17 cellular contexts compared by ENCODE assay signal in the genomic region with DNA sequence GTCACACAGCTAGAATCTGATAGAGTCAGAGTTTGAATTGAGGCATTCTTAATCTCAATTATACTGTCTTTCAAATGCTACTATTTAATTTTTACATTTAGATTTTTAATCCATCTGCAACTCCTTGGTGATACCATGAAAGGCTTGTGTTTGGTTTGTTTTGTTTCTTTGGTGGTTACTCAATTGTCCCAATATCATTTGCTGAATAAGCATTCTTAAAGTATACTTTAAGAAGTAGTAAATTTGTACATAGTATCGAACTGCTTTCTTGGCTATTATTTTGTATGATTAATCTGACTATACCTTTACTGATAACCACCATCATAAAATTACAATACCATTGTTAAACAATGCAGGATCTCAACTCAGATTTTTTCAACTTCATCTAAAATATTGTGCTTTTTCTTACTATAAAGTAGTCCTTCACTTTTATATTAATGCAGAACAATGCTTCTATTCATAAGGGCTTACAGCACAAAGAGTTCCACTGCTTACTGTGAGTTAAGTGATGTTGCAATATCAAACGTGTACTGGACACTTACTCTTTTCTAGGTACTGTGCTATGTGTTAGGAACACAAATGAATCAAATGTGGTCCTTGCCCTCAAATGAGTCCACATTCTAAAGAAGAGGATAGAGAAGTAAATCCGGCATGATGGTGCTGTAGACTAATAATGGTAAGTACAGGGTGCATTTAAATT.
A peak's percentile ranks its signal among the peaks of the same experiment; 100 is the strongest.
DNase-seq lines count a peak whose midpoint lies in the region; ATAC-seq, FAIRE-seq and TF ChIP-seq lines count a peak whose summit lies in the region.
"Had no signal": no experiment of that assay in that cellular context is flagged by ENCODE, and none has a peak within 500 bp of the region (broad histone marks: within the 10 kb centered on the region; RNA-seq: fewer than 3 reads in every experiment).

No MANE protein-coding gene starts in this region.

- H2BK20ac ChIP-seq in IMR-90 (ENCODE audit: low read depth, low read length): no peak overlapping the region

- H3K36me3 Mint-ChIP-seq in naive thymus-derived CD4-positive, alpha-beta T cell: no peaks in the 10 kb centered on the region
- no peaks in the 10 kb centered on the region for H3K36me3 Mint-ChIP-seq in activated CD8-positive, alpha-beta T cell treated with anti-CD3 and anti-CD28 coated beads for 36 hours (ENCODE audit: low read depth)
- H3K36me3 Mint-ChIP-seq: CD4-positive, CD25-positive, alpha-beta regulatory T cell; CD8-positive, alpha-beta memory T cell had no signal

- H3K4me3 ChIP-seq in A549: no peak overlapping the region
- H3K4me3 ChIP-seq in IMR-90 (ENCODE audit: insufficient read depth, low read depth, low read length): no peak overlapping the region
- H3K4me3 ChIP-seq in mammary epithelial cell (replicated peaks in 1 of 3; ENCODE audit: insufficient read depth in 1 of 3, low read depth in 2 of 3, low read length in 3 of 3): no peak overlapping the region
- no peak overlapping the region for H3K4me3 ChIP-seq in naive thymus-derived CD4-positive, alpha-beta T cell (ENCODE audit: low read length)
- H3K4me3 ChIP-seq: GM23248, HAP-1 had no signal

- no peaks in the 10 kb centered on the region for H3K79me2 ChIP-seq in mammary epithelial cell (ENCODE audit: insufficient read depth, low read length)

- no peak overlapping the region for H3K23ac ChIP-seq in IMR-90 (ENCODE audit: low read depth, low read length)

- TF ChIP-seq EP300 in A549 (IDR thresholded peaks at IDR 0.05): no peak

- BruUV-seq in IMR-90 (replicated peaks; lab: Mats Ljungman, UMichigan) (no TSS peak), mammary epithelial cell (replicated peaks; lab: Mats Ljungman, UMichigan) (no TSS peak)

- no peak overlapping the region for H2BK5ac ChIP-seq in IMR-90 (ENCODE audit: low read depth, low read length, poor library complexity, severe bottlenecking)

- H3K27ac ChIP-seq in A549 (no peak overlapping the region), IMR-90 (ENCODE audit: insufficient read depth, low read length) (no peak overlapping the region), mammary epithelial cell (ENCODE audit: insufficient read depth, low read depth, low read length) (no peak overlapping the region)
- no peak overlapping the region for H3K27ac ChIP-seq in naive thymus-derived CD4-positive, alpha-beta T cell (ENCODE audit: low read depth, low read length)
- H3K27ac ChIP-seq: GM23248 had no signal

- H3K9me1 ChIP-seq in IMR-90 (ENCODE audit: insufficient read depth, low read length): no peaks in the 10 kb centered on the region

- no peaks in the 10 kb centered on the region for H3K36me3 ChIP-seq in IMR-90 (ENCODE audit: control insufficient read depth, insufficient read depth, low read length)
- no peaks in the 10 kb centered on the region for H3K36me3 ChIP-seq in mammary epithelial cell (ENCODE audit: insufficient read depth, low read length)
- no peaks in the 10 kb centered on the region for H3K36me3 ChIP-seq in naive thymus-derived CD4-positive, alpha-beta T cell (ENCODE audit: control insufficient read depth in 2 of 3, insufficient read depth in 3 of 3, low read length in 3 of 3)
- H3K36me3 ChIP-seq: BE2C, HAP-1 had no signal

- no peak overlapping the region for H2BK15ac ChIP-seq in IMR-90 (ENCODE audit: low read depth, low read length)

- H3K9me3 Mint-ChIP-seq in naive thymus-derived CD4-positive, alpha-beta T cell: no peaks in the 10 kb centered on the region
- H3K9me3 Mint-ChIP-seq in activated CD8-positive, alpha-beta T cell treated with anti-CD3 and anti-CD28 coated beads for 36 hours: no peaks in the 10 kb centered on the region

- no peak overlapping the region for H3K4me2 ChIP-seq in A549
- H3K4me2 ChIP-seq in IMR-90 (ENCODE audit: low read depth, low read length): no peak overlapping the region
- H3K4me2 ChIP-seq in mammary epithelial cell (ENCODE audit: insufficient read depth, low read depth, low read length): no peak overlapping the region

- H4K5ac ChIP-seq in IMR-90 (ENCODE audit: low read depth, low read length): no peak overlapping the region

- 24% methylated on average over 3 of the region's 3 CpGs for WGBS in A549 (ENCODE audit: missing lambda C conversion rate)
- WGBS in IMR-90 (ENCODE audit: extremely low coverage in 2 of 2, insufficient read length in 1 of 2), 2 experiments: no CpG with 5 or more reads among the region's 3 CpGs
- 33% methylated on average over 3 of the region's 3 CpGs for WGBS in mammary epithelial cell (ENCODE audit: low coverage, missing lambda C conversion rate)

- no peak for DNase-seq in A549 (ENCODE audit: low read depth in 1 of 2, low spot score in 1 of 2)
- no peak for DNase-seq in IMR-90
- peak; percentile 34 for DNase-seq in mammary epithelial cell
- DNase-seq in sciatic nerve (ENCODE audit: low spot score): no peak
- no peak for DNase-seq in naive thymus-derived CD4-positive, alpha-beta T cell
- no peak for DNase-seq in activated CD8-positive, alpha-beta T cell treated with anti-CD3 and anti-CD28 coated beads for 36 hours
- DNase-seq: ACHN; BE2C; C1 segment of cervical spinal cord; Caco-2; CD4-positive, CD25-positive, alpha-beta regulatory T cell; CD8-positive, alpha-beta memory T cell; GM23248 had no signal

- CTCF ChIA-PET in A549 (lab: Yijun Ruan, JAX) (no interaction called here), IMR-90 (lab: Yijun Ruan, JAX) (no interaction called here), mammary epithelial cell (lab: Charles Lee; ENCODE audit: low non-redundant PET) (no interaction called here)
- CTCF ChIA-PET in naive thymus-derived CD4-positive, alpha-beta T cell (lab: Charles Lee): no interaction called here
- CTCF ChIA-PET in activated CD8-positive, alpha-beta T cell treated with anti-CD3 and anti-CD28 coated beads for 36 hours (lab: Charles Lee): no interaction called here

- FAIRE-seq in A549 (lab: Jason Lieb, UNC): peak; percentile 82
- FAIRE-seq: D721Med, G401.6, GM12891 had no signal

- H2AK5ac ChIP-seq in IMR-90 (ENCODE audit: low read depth, low read length): no peak overlapping the region

- no peak for TF ChIP-seq CTCF in A549 (IDR thresholded peaks at IDR 0.05)
- TF ChIP-seq CTCF in IMR-90 (conservative IDR thresholded peaks at IDR 0.05; ENCODE audit: low read depth, low read length): no peak
- no peak for TF ChIP-seq CTCF in mammary epithelial cell (conservative IDR thresholded peaks at IDR 0.05 in 1 of 2, IDR thresholded peaks at IDR 0.05 in 1 of 2; ENCODE audit: extremely low read depth in 1 of 2, insufficient read depth in 1 of 2, low read depth in 1 of 2, low read length in 2 of 2)
- TF ChIP-seq CTCF in activated CD8-positive, alpha-beta T cell treated with anti-CD3 and anti-CD28 coated beads for 36 hours (IDR thresholded peaks at IDR 0.05): no peak

- no peak overlapping the region for H4K8ac ChIP-seq in IMR-90 (ENCODE audit: low read depth in 2 of 2, low read length in 2 of 2)

- H3K27me3 ChIP-seq in IMR-90 (ENCODE audit: control insufficient read depth, insufficient read depth, low read length) (no peaks in the 10 kb centered on the region), mammary epithelial cell (ENCODE audit: insufficient read depth, low read length) (no peaks in the 10 kb centered on the region)
- H3K27me3 ChIP-seq in naive thymus-derived CD4-positive, alpha-beta T cell (ENCODE audit: control insufficient read depth in 2 of 2, insufficient read depth in 2 of 2, low read length in 2 of 2): no peaks in the 10 kb centered on the region
- H3K27me3 ChIP-seq: BE2C had no signal

- no peaks in the 10 kb centered on the region for H3K79me1 ChIP-seq in IMR-90 (ENCODE audit: low read depth in 1 of 2, low read length in 2 of 2)

- no peak overlapping the region for H3K4ac ChIP-seq in IMR-90 (ENCODE audit: low read depth, low read length)

- intact Hi-C loops in IMR-90 (cut with micrococcal nuclease): no loop called here
- intact Hi-C loops in mammary epithelial cell (cut with micrococcal nuclease): no loop called here
- intact Hi-C loops in sciatic nerve (cut with DNase I): no loop called here
- intact Hi-C loops in naive thymus-derived CD4-positive, alpha-beta T cell (cut with micrococcal nuclease): no loop called here
- intact Hi-C loops in activated CD8-positive, alpha-beta T cell treated with anti-CD3 and anti-CD28 coated beads for 36 hours (cut with micrococcal nuclease): no loop called here

- POLR2A ChIA-PET in A549 (lab: Yijun Ruan, JAX): no interaction called here
- POLR2A ChIA-PET in IMR-90 (lab: Charles Lee; ENCODE audit: unreplicated experiment): no interaction called here
- POLR2A ChIA-PET in naive thymus-derived CD4-positive, alpha-beta T cell (lab: Charles Lee): no interaction called here
- POLR2A ChIA-PET in activated CD8-positive, alpha-beta T cell treated with anti-CD3 and anti-CD28 coated beads for 36 hours (lab: Charles Lee): no interaction called here

- no peak overlapping the region for H2AK9ac ChIP-seq in IMR-90 (replicated peaks; ENCODE audit: low read depth, low read length, poor library complexity)

- H3K27me3 Mint-ChIP-seq in naive thymus-derived CD4-positive, alpha-beta T cell: no peaks in the 10 kb centered on the region
- no peaks in the 10 kb centered on the region for H3K27me3 Mint-ChIP-seq in activated CD8-positive, alpha-beta T cell treated with anti-CD3 and anti-CD28 coated beads for 36 hours
- H3K27me3 Mint-ChIP-seq: CD4-positive, CD25-positive, alpha-beta regulatory T cell had no signal

- TF ChIP-seq POLR2A in A549 (IDR thresholded peaks at IDR 0.05; ENCODE audit: low read length): no peak
- TF ChIP-seq POLR2A in IMR-90 (IDR thresholded peaks at IDR 0.05; ENCODE audit: low read depth, low read length): no peak

- H3K14ac ChIP-seq in IMR-90 (replicated peaks; ENCODE audit: low read depth, low read length): no peak overlapping the region

- in situ Hi-C loops in IMR-90 (cut with MboI; ENCODE audit: low sequenced_read_pairs) (no loop called here), mammary epithelial cell (cut with MboI; ENCODE audit: low sequenced_read_pairs in 2 of 2) (no loop called here)

- H3K4me1 ChIP-seq in A549 (peaks cover 7% of the 10 kb centered on the region; the same call in 1 of the 3 replicates), IMR-90 (ENCODE audit: control insufficient read depth, insufficient read depth, low read length) (no peaks in the 10 kb centered on the region), mammary epithelial cell (ENCODE audit: insufficient read depth, low read length) (peaks cover 4% of the 10 kb centered on the region)
- no peaks in the 10 kb centered on the region for H3K4me1 ChIP-seq in naive thymus-derived CD4-positive, alpha-beta T cell (ENCODE audit: control insufficient read depth in 2 of 2, insufficient read depth in 2 of 2, low read length in 2 of 2)
- H3K4me1 ChIP-seq: BE2C, Caco-2, HAP-1 had no signal

- no peak overlapping the region for H3K18ac ChIP-seq in IMR-90 (ENCODE audit: low read depth, low read length)

- H3K4me3 Mint-ChIP-seq in naive thymus-derived CD4-positive, alpha-beta T cell: no peak overlapping the region
- H3K4me3 Mint-ChIP-seq in activated CD8-positive, alpha-beta T cell treated with anti-CD3 and anti-CD28 coated beads for 36 hours: no peak overlapping the region
- H3K4me3 Mint-ChIP-seq: CD4-positive, CD25-positive, alpha-beta regulatory T cell; CD8-positive, alpha-beta memory T cell had no signal

- no peak for ATAC-seq in A549
- ATAC-seq in IMR-90 (ENCODE audit: low read depth): no peak
- peak; percentile 75 for ATAC-seq in sciatic nerve
- ATAC-seq in naive thymus-derived CD4-positive, alpha-beta T cell: no peak
- no peak for ATAC-seq in activated CD8-positive, alpha-beta T cell treated with anti-CD3 and anti-CD28 coated beads for 36 hours

- no peak overlapping the region for H4K91ac ChIP-seq in IMR-90 (ENCODE audit: insufficient read depth, low read depth, low read length)

- H3K9me3 ChIP-seq in A549: no peaks in the 10 kb centered on the region
- no peaks in the 10 kb centered on the region for H3K9me3 ChIP-seq in IMR-90 (ENCODE audit: control insufficient read depth, insufficient read depth, low read length)
- H3K9me3 ChIP-seq in mammary epithelial cell (replicated peaks; ENCODE audit: insufficient read depth, low read length): peaks cover 2% of the 10 kb centered on the region
- H3K9me3 ChIP-seq in naive thymus-derived CD4-positive, alpha-beta T cell (ENCODE audit: control insufficient read depth in 2 of 3, low read length in 3 of 3): no peaks in the 10 kb centered on the region
- H3K9me3 ChIP-seq: BE2C, Caco-2, HAP-1 had no signal

- H4K20me1 ChIP-seq in IMR-90 (ENCODE audit: insufficient read depth, low read length) (no peaks in the 10 kb centered on the region), mammary epithelial cell (ENCODE audit: insufficient read depth, low read length) (no peaks in the 10 kb centered on the region)

- no peak overlapping the region for H2AFZ ChIP-seq in IMR-90 (replicated peaks; ENCODE audit: low read length, poor library complexity)
- H2AFZ ChIP-seq in mammary epithelial cell (ENCODE audit: low read depth, low read length): no peak overlapping the region
- H2AFZ ChIP-seq: GM23248 had no signal

- dilution Hi-C loops in IMR-90 (cut with HindIII; ENCODE audit: low sequenced_read_pairs, unreplicated experiment): no loop called here
- dilution Hi-C loops in mammary epithelial cell (cut with HindIII; ENCODE audit: low sequenced_read_pairs): no loop called here

- H3K4me1 Mint-ChIP-seq in naive thymus-derived CD4-positive, alpha-beta T cell: no peaks in the 10 kb centered on the region
- no peaks in the 10 kb centered on the region for H3K4me1 Mint-ChIP-seq in activated CD8-positive, alpha-beta T cell treated with anti-CD3 and anti-CD28 coated beads for 36 hours (ENCODE audit: low read depth)
- H3K4me1 Mint-ChIP-seq: CD4-positive, CD25-positive, alpha-beta regulatory T cell; CD8-positive, alpha-beta memory T cell had no signal

- H3K9ac ChIP-seq in IMR-90 (ENCODE audit: low read depth, low read length) (no peak overlapping the region), mammary epithelial cell (ENCODE audit: insufficient read depth, low read length) (no peak overlapping the region)
- H3K9ac ChIP-seq: GM23248 had no signal

- no peak overlapping the region for H3K56ac ChIP-seq in IMR-90 (ENCODE audit: extremely low read depth, insufficient read depth, low read length)

- H3K27ac Mint-ChIP-seq in naive thymus-derived CD4-positive, alpha-beta T cell: no peak overlapping the region
- no peak overlapping the region for H3K27ac Mint-ChIP-seq in activated CD8-positive, alpha-beta T cell treated with anti-CD3 and anti-CD28 coated beads for 36 hours
- H3K27ac Mint-ChIP-seq: CD4-positive, CD25-positive, alpha-beta regulatory T cell; CD8-positive, alpha-beta memory T cell had no signal

- no peak overlapping the region for H2BK120ac ChIP-seq in IMR-90 (ENCODE audit: low read depth, low read length)

- TF ChIP-seq RAD21 in A549 (conservative IDR thresholded peaks at IDR 0.05 in 1 of 2, IDR thresholded peaks at IDR 0.05 in 1 of 2): no peak
- no peak for TF ChIP-seq RAD21 in IMR-90 (IDR thresholded peaks at IDR 0.05; ENCODE audit: low read length)
